In genomic region chr11:76768091-76769047, GRCh38 we compare ENCODE assay signal across 8 cellular contexts. TPM values are rescaled to one million over a fixed set of nuclear protein-coding genes. Genes with fewer than 3 reads are reported as not detected.
DNase-seq lines count a peak whose midpoint lies in the region; ATAC-seq and TF ChIP-seq lines count a peak whose summit lies in the region.

No MANE protein-coding gene starts in this region.

- DNase-seq in activated CD4-positive, alpha-beta T cell treated with anti-CD3 and anti-CD28 coated beads for 48 hours, result peak; percentile 20
- no peak for DNase-seq in activated CD4-positive, alpha-beta T cell treated with anti-CD3 and anti-CD28 coated beads, Interleukin-2, amount 50 U/mL, for 4 hours
- peak; percentile 63 for DNase-seq in OCI-M1 (lab: John Stamatoyannopoulos, UW)
- peak; percentile 69 for DNase-seq in colonic mucosa
- DNase-seq in myocyte (ENCODE audit: low read depth), result peak; percentile 39

- intact Hi-C loops in colonic mucosa (cut with DNase I), result no loop called here

- ATAC-seq in GM21619 (IDR thresholded peaks at IDR 0.05; ENCODE audit: unreplicated experiment) (no peak), HG03135 (IDR thresholded peaks at IDR 0.05; ENCODE audit: unreplicated experiment) (no peak), GM18870 (IDR thresholded peaks at IDR 0.05; ENCODE audit: unreplicated experiment) (no peak)

- peaks cover 40% of the 10 kb centered on the region for H3K4me1 ChIP-seq in colonic mucosa

- no peak for TF ChIP-seq CTCF in colonic mucosa (IDR thresholded peaks at IDR 0.05)

- peak overlapping the region; percentile 91 for H3K27ac ChIP-seq in colonic mucosa

- H3K36me3 ChIP-seq in colonic mucosa, result no peaks in the 10 kb centered on the region

- no peak overlapping the region for H3K4me3 ChIP-seq in colonic mucosa

- no peaks in the 10 kb centered on the region for H3K27me3 ChIP-seq in colonic mucosa

- H3K9ac ChIP-seq in colonic mucosa (ENCODE audit: low read depth in 2 of 2, low read length in 2 of 2), result peak overlapping the region; percentile 51 to 90

- no peaks in the 10 kb centered on the region for H3K9me3 ChIP-seq in colonic mucosa

RNA-seq across cellular contexts. Expression of gene TSKU, which starts 14.8 kb away (rescaled TPM):
- total RNA-seq in colonic mucosa (10 to 100 TPM; 39.6 to 41.3 TPM), myocyte (14.8 and 15.5 TPM in 2 replicates)
- polyA plus RNA-seq in myocyte (2012), result 38.9 TPM

Comparison
In these comparisons a context has a peak if more than half of its experiments do, and no peak if none do; other contexts are left out.
1. DNase-seq: peak in activated CD4-positive, alpha-beta T cell treated with anti-CD3 and anti-CD28 coated beads for 48 hours (single experiment), OCI-M1 (single experiment), colonic mucosa (single experiment) and myocyte (single experiment); none in activated CD4-positive, alpha-beta T cell treated with anti-CD3 and anti-CD28 coated beads, Interleukin-2, amount 50 U/mL, for 4 hours (0 of 2).